In the genomic region with DNA sequence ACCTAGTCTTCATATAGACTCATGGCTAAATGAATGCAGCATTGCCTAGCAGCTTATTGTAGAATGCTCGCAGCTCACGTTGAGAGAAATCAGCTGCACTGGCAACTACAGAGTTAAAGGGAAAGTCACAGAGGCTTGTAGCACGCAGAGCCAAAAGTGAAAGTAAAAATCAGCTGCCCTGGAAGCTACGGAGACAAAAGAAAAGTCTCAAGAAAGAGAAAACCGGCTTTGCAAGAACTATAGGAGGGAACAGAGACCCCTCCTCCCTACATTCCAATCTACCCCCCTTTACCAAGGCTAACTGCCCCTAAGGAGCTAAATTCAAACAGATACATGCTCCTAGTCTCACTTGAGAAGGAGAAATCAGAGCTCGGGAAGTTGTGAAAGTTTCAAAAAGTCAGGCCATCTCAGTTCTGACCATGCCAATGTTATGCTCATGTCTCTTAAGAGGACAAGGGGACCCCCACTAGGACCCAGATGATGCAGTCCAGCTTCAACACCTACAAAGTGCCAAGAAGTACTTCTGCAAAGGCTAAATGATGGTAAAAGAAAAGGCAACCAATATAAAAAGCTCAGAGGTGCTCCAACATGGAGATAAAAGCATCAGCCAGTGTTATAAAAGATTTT, we compare ENCODE assay signal across 10 cellular contexts.
DNase-seq lines count a peak whose midpoint lies in the region; ATAC-seq lines count a peak whose summit lies in the region.
"Had no signal": no experiment of that assay in that cellular context is flagged by ENCODE, and none has a peak within 500 bp of the region (broad histone marks: within the 10 kb centered on the region; RNA-seq: fewer than 3 reads in every experiment).

No MANE protein-coding gene starts in this region.

- no peaks in the 10 kb centered on the region for H3K36me3 ChIP-seq in ectodermal cell (ENCODE audit: control insufficient read depth, insufficient read depth, low read length)

- no peaks in the 10 kb centered on the region for H3K27me3 ChIP-seq in ectodermal cell (ENCODE audit: control insufficient read depth, insufficient read depth, low read length, poor library complexity, severe bottlenecking)

- DNase-seq in NCI-H1092 treated with DMSO at 0.1 percent for 48 hours (lab: John Stamatoyannopoulos, UW) = peak; percentile 0
- DNase-seq in NCI-H1092 (lab: John Stamatoyannopoulos, UW) = no peak
- DNase-seq in HT1080 (ENCODE audit: low read depth) = peak; percentile 21
- peak; percentile 51 for DNase-seq in renal cortical epithelial cell (ENCODE audit: low read depth)
- no peak for DNase-seq in effector CD4-positive, alpha-beta T cell
- DNase-seq in NCI-H510A (lab: John Stamatoyannopoulos, UW) = no peak
- DNase-seq: ACHN, islet precursor cell had no signal

- peaks cover 10% of the 10 kb centered on the region for H3K4me1 ChIP-seq in ectodermal cell (ENCODE audit: control insufficient read depth, insufficient read depth, low read length)

- WGBS in ectodermal cell, 2 experiments = 2 to 3% methylated on average over 6 of the region's 6 CpGs

- H3K4me3 ChIP-seq in ectodermal cell (ENCODE audit: insufficient read depth, low read depth, low read length) = peak overlapping the region; percentile 6

- ATAC-seq in GM21360 (IDR thresholded peaks at IDR 0.05; ENCODE audit: unreplicated experiment) = no peak

- H3K27ac ChIP-seq in ectodermal cell (ENCODE audit: insufficient read depth, low read depth, low read length, poor library complexity, severe bottlenecking) = peak overlapping the region; percentile 74

- H3K9me3 ChIP-seq in ectodermal cell (ENCODE audit: control insufficient read depth, low read length) = no peaks in the 10 kb centered on the region

Comparison
In these comparisons a context has a peak if more than half of its experiments do, and no peak if none do; other contexts are left out.
1. DNase-seq: peak in NCI-H1092 treated with DMSO at 0.1 percent for 48 hours (single experiment), HT1080 (single experiment) and renal cortical epithelial cell (single experiment); none in NCI-H1092 (single experiment), effector CD4-positive, alpha-beta T cell (single experiment) and NCI-H510A (single experiment).